Comparison of ENCODE assay signal across 8 cellular contexts in genomic region chr7:27198871-27199801, GRCh38. TPM values are rescaled to one million over a fixed set of nuclear protein-coding genes. Genes with fewer than 3 reads are reported as not detected.
A peak's percentile ranks its signal among the peaks of the same experiment; 100 is the strongest.
DNase-seq lines count a peak whose midpoint lies in the region; ATAC-seq and TF ChIP-seq lines count a peak whose summit lies in the region.

No MANE protein-coding gene starts in this region.

- peak overlapping the region in 3 of 4 donors; percentile 44 to 60 (median 47) for H3K4me3 Mint-ChIP-seq in CD4-positive, CD25-positive, alpha-beta regulatory T cell
- H3K4me3 Mint-ChIP-seq in HFFc6, result peak overlapping the region; percentile 93
- peak overlapping the region; percentile 45 for H3K4me3 Mint-ChIP-seq in activated naive CD8-positive, alpha-beta T cell treated with anti-CD3 and anti-CD28 coated beads for 36 hours
- H3K4me3 Mint-ChIP-seq in naive thymus-derived CD4-positive, alpha-beta T cell, result peak overlapping the region in 9 of 10 donors; percentile 47 to 85 (median 69)

- peaks cover 0 to 18% (median 0%) of the 10 kb centered on the region in 7 donors for H3K9me3 Mint-ChIP-seq in CD4-positive, CD25-positive, alpha-beta regulatory T cell
- no peaks in the 10 kb centered on the region for H3K9me3 Mint-ChIP-seq in HFFc6
- H3K9me3 Mint-ChIP-seq in activated naive CD8-positive, alpha-beta T cell treated with anti-CD3 and anti-CD28 coated beads for 36 hours, result no peaks in the 10 kb centered on the region
- peaks cover 0 to 12% (median 0%) of the 10 kb centered on the region in 11 donors for H3K9me3 Mint-ChIP-seq in naive thymus-derived CD4-positive, alpha-beta T cell

- peaks cover 0 to 49% (median 16%) of the 10 kb centered on the region in 4 donors for H3K4me1 Mint-ChIP-seq in CD4-positive, CD25-positive, alpha-beta regulatory T cell
- H3K4me1 Mint-ChIP-seq in HFFc6 (ENCODE audit: low read depth), result peaks cover 40% of the 10 kb centered on the region
- H3K4me1 Mint-ChIP-seq in activated naive CD8-positive, alpha-beta T cell treated with anti-CD3 and anti-CD28 coated beads for 36 hours, result peaks cover 26% of the 10 kb centered on the region
- H3K4me1 Mint-ChIP-seq in naive thymus-derived CD4-positive, alpha-beta T cell, result peaks cover 9 to 42% (median 39%) of the 10 kb centered on the region in 7 donors

- POLR2A ChIA-PET in naive thymus-derived CD4-positive, alpha-beta T cell (lab: Charles Lee), result interaction anchor here (1.3 kb wide), 1 partner anchor 25 kb away, joined by 4 read pairs; the partner anchor contains the start of gene HOXA10

- CTCF ChIA-PET in naive thymus-derived CD4-positive, alpha-beta T cell (lab: Charles Lee), result interaction anchor here (1.0 to 1.7 kb wide), 4 partner anchors 11 to 822 kb away, joined by 3 to 6 read pairs (median 3); no protein-coding TSS in a partner anchor

- peaks cover 28% of the 10 kb centered on the region for H3K4me1 ChIP-seq in CD4-positive, CD25-positive, alpha-beta regulatory T cell (ENCODE audit: control insufficient read depth, insufficient read depth, low read length, poor library complexity, severe bottlenecking)
- H3K4me1 ChIP-seq in naive thymus-derived CD4-positive, alpha-beta T cell (ENCODE audit: control insufficient read depth in 2 of 2, insufficient read depth in 2 of 2, low read length in 2 of 2), result peaks cover 15 to 18% of the 10 kb centered on the region in 2 donors

- no peak for DNase-seq in CD4-positive, CD25-positive, alpha-beta regulatory T cell
- DNase-seq in HFFc6 (no peak), GM19240 (ENCODE audit: insufficient read length, low spot score) (no peak), HuH-7 (ENCODE audit: low spot score) (no peak), NCI-H446 (lab: John Stamatoyannopoulos, UW) (no peak)
- no peak for DNase-seq in activated naive CD8-positive, alpha-beta T cell treated with anti-CD3 and anti-CD28 coated beads for 36 hours
- peak in 1 of 9 donors; percentile 21 for DNase-seq in naive thymus-derived CD4-positive, alpha-beta T cell

- peaks cover 0 to 6% of the 10 kb centered on the region in 2 experiments for H3K9me3 ChIP-seq in CD4-positive, CD25-positive, alpha-beta regulatory T cell (ENCODE audit: control insufficient read depth in 2 of 2, low read length in 2 of 2)
- no peaks in the 10 kb centered on the region for H3K9me3 ChIP-seq in naive thymus-derived CD4-positive, alpha-beta T cell (ENCODE audit: control insufficient read depth in 2 of 3, low read length in 3 of 3)

- intact Hi-C loops in naive thymus-derived CD4-positive, alpha-beta T cell (cut with micrococcal nuclease), result loop anchor here (5.0 to 10.0 kb wide), 5 partner anchors 37 to 1756 kb away; partner anchors contain the start of gene TRIL (in 1 of the 2)

- no peaks in the 10 kb centered on the region for H3K36me3 Mint-ChIP-seq in CD4-positive, CD25-positive, alpha-beta regulatory T cell
- H3K36me3 Mint-ChIP-seq in HFFc6 (ENCODE audit: low read depth), result peaks cover 33% of the 10 kb centered on the region
- H3K36me3 Mint-ChIP-seq in activated naive CD8-positive, alpha-beta T cell treated with anti-CD3 and anti-CD28 coated beads for 36 hours, result no peaks in the 10 kb centered on the region
- peaks cover 0 to 5% (median 0%) of the 10 kb centered on the region in 5 donors for H3K36me3 Mint-ChIP-seq in naive thymus-derived CD4-positive, alpha-beta T cell

- no peak overlapping the region for H3K27ac Mint-ChIP-seq in CD4-positive, CD25-positive, alpha-beta regulatory T cell
- peak overlapping the region; percentile 84 for H3K27ac Mint-ChIP-seq in HFFc6
- no peak overlapping the region for H3K27ac Mint-ChIP-seq in activated naive CD8-positive, alpha-beta T cell treated with anti-CD3 and anti-CD28 coated beads for 36 hours
- peak overlapping the region in 2 of 9 donors; percentile 66 to 80 for H3K27ac Mint-ChIP-seq in naive thymus-derived CD4-positive, alpha-beta T cell

- no peaks in the 10 kb centered on the region for H3K36me3 ChIP-seq in CD4-positive, CD25-positive, alpha-beta regulatory T cell (ENCODE audit: control insufficient read depth, insufficient read depth, low read length)
- no peaks in the 10 kb centered on the region for H3K36me3 ChIP-seq in naive thymus-derived CD4-positive, alpha-beta T cell (ENCODE audit: control insufficient read depth in 2 of 3, insufficient read depth in 3 of 3, low read length in 3 of 3)

- no peak overlapping the region for H3K27ac ChIP-seq in CD4-positive, CD25-positive, alpha-beta regulatory T cell (ENCODE audit: insufficient read depth, low read length, poor library complexity, severe bottlenecking)
- no peak overlapping the region for H3K27ac ChIP-seq in naive thymus-derived CD4-positive, alpha-beta T cell (ENCODE audit: low read depth, low read length)

- no peak overlapping the region for H3K4me3 ChIP-seq in CD4-positive, CD25-positive, alpha-beta regulatory T cell (ENCODE audit: low read depth, low read length)
- no peak overlapping the region for H3K4me3 ChIP-seq in naive thymus-derived CD4-positive, alpha-beta T cell (ENCODE audit: low read length)

- H3K27me3 Mint-ChIP-seq in CD4-positive, CD25-positive, alpha-beta regulatory T cell, result peaks cover 91% of the 10 kb centered on the region
- H3K27me3 Mint-ChIP-seq in HFFc6 (ENCODE audit: insufficient read depth), result peaks cover 1% of the 10 kb centered on the region
- H3K27me3 Mint-ChIP-seq in activated naive CD8-positive, alpha-beta T cell treated with anti-CD3 and anti-CD28 coated beads for 36 hours, result peaks cover 91% of the 10 kb centered on the region
- H3K27me3 Mint-ChIP-seq in naive thymus-derived CD4-positive, alpha-beta T cell, result peaks cover 84 to 87% (median 86%) of the 10 kb centered on the region in 5 donors

- TF ChIP-seq CTCF in HFFc6 (IDR thresholded peaks at IDR 0.05), result no peak

- ATAC-seq in CD4-positive, CD25-positive, alpha-beta regulatory T cell (ENCODE audit: low read depth in 2 of 2), result no peak
- peak; percentile 11 for ATAC-seq in naive thymus-derived CD4-positive, alpha-beta T cell
- ATAC-seq in GM19467 (IDR thresholded peaks at IDR 0.05; ENCODE audit: unreplicated experiment), result no peak

- H3K27me3 ChIP-seq in CD4-positive, CD25-positive, alpha-beta regulatory T cell (ENCODE audit: control insufficient read depth, insufficient read depth, low read length), result peaks cover 67% of the 10 kb centered on the region
- H3K27me3 ChIP-seq in naive thymus-derived CD4-positive, alpha-beta T cell (ENCODE audit: control insufficient read depth in 2 of 2, insufficient read depth in 2 of 2, low read length in 2 of 2), result peaks cover 30 to 63% of the 10 kb centered on the region in 2 donors

RNA-seq across cellular contexts. Expression of gene HOXA13, which starts 0.8 kb away (rescaled TPM):
- not detected for total RNA-seq in CD4-positive, CD25-positive, alpha-beta regulatory T cell
- polyA plus RNA-seq in CD4-positive, CD25-positive, alpha-beta regulatory T cell, result not detected
- 10 to 100 TPM; 11.1 to 16.0 (median 13.1) TPM for total RNA-seq in HFFc6 (2021; fragmentation: NEBNext Ultra II Directional; extraction: Animal tissue kit (Norgen Biotek cat#: 25700))
- not detected for total RNA-seq in activated naive CD8-positive, alpha-beta T cell treated with anti-CD3 and anti-CD28 coated beads for 36 hours
- not detected for total RNA-seq in naive thymus-derived CD4-positive, alpha-beta T cell
- polyA plus RNA-seq in naive thymus-derived CD4-positive, alpha-beta T cell, result not detected

RNA-seq across cellular contexts. Expression of gene HOXA11, which starts 14.1 kb away (rescaled TPM):
- not detected for total RNA-seq in CD4-positive, CD25-positive, alpha-beta regulatory T cell
- polyA plus RNA-seq in CD4-positive, CD25-positive, alpha-beta regulatory T cell, result not detected
- 10 to 100 TPM; 33.1 to 42.1 (median 39.1) TPM for total RNA-seq in HFFc6 (2021; fragmentation: NEBNext Ultra II Directional; extraction: Animal tissue kit (Norgen Biotek cat#: 25700))
- total RNA-seq in activated naive CD8-positive, alpha-beta T cell treated with anti-CD3 and anti-CD28 coated beads for 36 hours, result under 1 TPM in 1 of 2 experiments, not detected in 1; 0.10 TPM
- total RNA-seq in naive thymus-derived CD4-positive, alpha-beta T cell, result not detected
- polyA plus RNA-seq in naive thymus-derived CD4-positive, alpha-beta T cell, result not detected

RNA-seq across cellular contexts. Expression of gene HOXA10, which starts 25.0 kb away (rescaled TPM):
- total RNA-seq in CD4-positive, CD25-positive, alpha-beta regulatory T cell, result 0.35 TPM
- polyA plus RNA-seq in CD4-positive, CD25-positive, alpha-beta regulatory T cell, result not detected
- 10 to 100 TPM; 38.9 to 43.5 (median 41.1) TPM for total RNA-seq in HFFc6 (2021; fragmentation: NEBNext Ultra II Directional; extraction: Animal tissue kit (Norgen Biotek cat#: 25700))
- not detected for total RNA-seq in activated naive CD8-positive, alpha-beta T cell treated with anti-CD3 and anti-CD28 coated beads for 36 hours
- under 1 TPM in 1 of 5 experiments, not detected in 4; 0.66 TPM for total RNA-seq in naive thymus-derived CD4-positive, alpha-beta T cell
- not detected for polyA plus RNA-seq in naive thymus-derived CD4-positive, alpha-beta T cell

RNA-seq across cellular contexts. Expression of gene HOXA9, which starts 33.8 kb away (rescaled TPM):
- 1.1 TPM for total RNA-seq in CD4-positive, CD25-positive, alpha-beta regulatory T cell
- under 1 TPM in 1 of 4 donors, not detected in 3; 0.20 TPM for polyA plus RNA-seq in CD4-positive, CD25-positive, alpha-beta regulatory T cell
- total RNA-seq in HFFc6 (2021; fragmentation: NEBNext Ultra II Directional; extraction: Animal tissue kit (Norgen Biotek cat#: 25700)), result 10 to 100 TPM; 25.2 to 37.0 (median 26.7) TPM
- not detected for total RNA-seq in activated naive CD8-positive, alpha-beta T cell treated with anti-CD3 and anti-CD28 coated beads for 36 hours
- total RNA-seq in naive thymus-derived CD4-positive, alpha-beta T cell, result 1 to 10 TPM in 1 of 5 experiments, under 1 TPM in 1, not detected in 3; 0.70 to 1.7 TPM
- not detected for polyA plus RNA-seq in naive thymus-derived CD4-positive, alpha-beta T cell

RNA-seq across cellular contexts. Expression of gene HOXA7, which starts 42.7 kb away (rescaled TPM):
- total RNA-seq in CD4-positive, CD25-positive, alpha-beta regulatory T cell, result not detected
- not detected for polyA plus RNA-seq in CD4-positive, CD25-positive, alpha-beta regulatory T cell
- total RNA-seq in HFFc6 (2021; fragmentation: NEBNext Ultra II Directional; extraction: Animal tissue kit (Norgen Biotek cat#: 25700)), result 1 to 10 TPM; 6.2 to 8.2 (median 6.8) TPM
- not detected for total RNA-seq in activated naive CD8-positive, alpha-beta T cell treated with anti-CD3 and anti-CD28 coated beads for 36 hours
- not detected for total RNA-seq in naive thymus-derived CD4-positive, alpha-beta T cell
- not detected for polyA plus RNA-seq in naive thymus-derived CD4-positive, alpha-beta T cell

Comparison
In these comparisons a context has a peak if more than half of its experiments do, and no peak if none do; other contexts are left out.
1. RNA of gene HOXA13, which starts 0.8 kb away (total RNA-seq): 11.1 to 16.0 TPM in HFFc6; not detected in CD4-positive, CD25-positive, alpha-beta regulatory T cell (single experiment), not detected in activated naive CD8-positive, alpha-beta T cell treated with anti-CD3 and anti-CD28 coated beads for 36 hours and not detected in naive thymus-derived CD4-positive, alpha-beta T cell; every median in the first group is over 10 times any median in the second.
2. RNA of gene HOXA11, which starts 14.1 kb away (total RNA-seq): 33.1 to 42.1 TPM in HFFc6; 0.10 TPM in activated naive CD8-positive, alpha-beta T cell treated with anti-CD3 and anti-CD28 coated beads for 36 hours, not detected in CD4-positive, CD25-positive, alpha-beta regulatory T cell (single experiment) and not detected in naive thymus-derived CD4-positive, alpha-beta T cell; every median in the first group is over 10 times any median in the second.
3. RNA of gene HOXA10, which starts 25.0 kb away (total RNA-seq): 38.9 to 43.5 TPM in HFFc6; 0.35 TPM in CD4-positive, CD25-positive, alpha-beta regulatory T cell (single experiment), 0.66 TPM in naive thymus-derived CD4-positive, alpha-beta T cell and not detected in activated naive CD8-positive, alpha-beta T cell treated with anti-CD3 and anti-CD28 coated beads for 36 hours; every median in the first group is over 10 times any median in the second.
4. Peak in every context shown above with its lines, with median percentiles within 50 percentile points of each other: H3K4me3 Mint-ChIP-seq.